ENCODE assay signal across 1 cellular context in the genomic region with DNA sequence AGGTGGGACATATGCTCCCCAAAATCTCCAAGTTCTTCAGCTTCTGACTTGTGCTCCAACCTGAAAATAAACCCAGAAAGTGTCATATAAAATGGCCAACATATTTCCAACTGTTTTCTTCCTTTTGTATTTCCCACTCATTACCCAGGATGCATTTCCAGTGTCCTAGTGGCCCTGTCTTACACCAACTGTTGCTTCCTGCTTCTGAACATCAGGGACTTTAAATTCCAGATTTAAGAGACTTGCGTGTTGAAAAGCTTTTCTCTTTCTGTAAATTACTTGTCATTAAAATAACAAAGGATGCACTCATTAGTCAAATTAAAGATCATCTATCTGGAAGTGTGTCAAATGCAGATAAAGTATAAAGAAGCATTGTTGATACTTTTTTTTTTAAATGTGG.
A peak's percentile ranks its signal among the peaks of the same experiment; 100 is the strongest.
TF ChIP-seq lines count a peak whose summit lies in the region.

No MANE protein-coding gene starts in this region.

TF ChIP-seq in liver, 16 proteins besides CTCF, POLR2A, EP300 and RAD21 (continued from another document):
- TF ChIP-seq GABPA (IDR thresholded peaks at IDR 0.05 in 1 of 2, conservative IDR thresholded peaks at IDR 0.05 in 1 of 2) (no peak), ATF3 (IDR thresholded peaks at IDR 0.05) (no peak), YY1 (IDR thresholded peaks at IDR 0.05) (peak; percentile 11), NR2F2 (IDR thresholded peaks at IDR 0.05) (no peak), SP1 (IDR thresholded peaks at IDR 0.05) (no peak), EGR1 (IDR thresholded peaks at IDR 0.05; ENCODE audit: low read depth in 2 of 2) (no peak), REST (IDR thresholded peaks at IDR 0.05) (no peak)
- TF ChIP-seq, protein P1, sequence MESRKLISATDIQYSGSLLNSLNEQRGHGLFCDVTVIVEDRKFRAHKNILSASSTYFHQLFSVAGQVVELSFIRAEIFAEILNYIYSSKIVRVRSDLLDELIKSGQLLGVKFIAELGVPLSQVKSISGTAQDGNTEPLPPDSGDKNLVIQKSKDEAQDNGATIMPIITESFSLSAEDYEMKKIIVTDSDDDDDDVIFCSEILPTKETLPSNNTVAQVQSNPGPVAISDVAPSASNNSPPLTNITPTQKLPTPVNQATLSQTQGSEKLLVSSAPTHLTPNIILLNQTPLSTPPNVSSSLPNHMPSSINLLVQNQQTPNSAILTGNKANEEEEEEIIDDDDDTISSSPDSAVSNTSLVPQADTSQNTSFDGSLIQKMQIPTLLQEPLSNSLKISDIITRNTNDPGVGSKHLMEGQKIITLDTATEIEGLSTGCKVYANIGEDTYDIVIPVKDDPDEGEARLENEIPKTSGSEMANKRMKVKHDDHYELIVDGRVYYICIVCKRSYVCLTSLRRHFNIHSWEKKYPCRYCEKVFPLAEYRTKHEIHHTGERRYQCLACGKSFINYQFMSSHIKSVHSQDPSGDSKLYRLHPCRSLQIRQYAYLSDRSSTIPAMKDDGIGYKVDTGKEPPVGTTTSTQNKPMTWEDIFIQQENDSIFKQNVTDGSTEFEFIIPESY (IDR thresholded peaks at IDR 0.05) = no peak
